ENCODE assay signal across 8 cellular contexts in the genomic region with DNA sequence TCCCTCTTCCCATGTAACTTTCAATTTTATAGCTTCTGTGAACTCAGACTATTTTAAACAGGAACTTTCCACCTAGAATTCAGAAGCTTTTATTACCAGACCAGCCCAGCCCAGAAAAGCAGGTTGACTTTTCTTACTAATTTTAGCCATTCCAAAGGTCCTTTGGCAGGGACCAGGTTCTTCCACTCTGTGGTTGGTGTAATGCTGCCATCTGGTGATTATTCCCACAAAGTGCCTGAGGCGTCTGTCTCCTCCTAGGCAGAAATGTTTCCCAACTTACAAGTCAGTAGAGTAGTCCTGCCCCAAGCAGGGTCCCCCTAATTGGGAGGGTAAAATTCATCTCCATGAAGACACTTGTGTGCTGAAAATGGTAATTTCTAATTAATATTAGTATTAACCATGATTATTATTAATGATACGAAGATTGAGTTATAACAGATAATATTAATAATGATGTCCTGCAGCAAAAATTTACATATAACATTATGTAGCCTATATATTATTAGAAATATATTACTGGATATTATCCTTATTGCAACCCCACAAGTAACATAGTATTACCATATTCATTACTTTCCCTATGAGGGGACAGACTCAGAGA. TPM values are rescaled to one million over a fixed set of nuclear protein-coding genes. Genes with fewer than 3 reads are reported as not detected.
A peak's percentile ranks its signal among the peaks of the same experiment; 100 is the strongest.
DNase-seq lines count a peak whose midpoint lies in the region; ATAC-seq, FAIRE-seq and TF ChIP-seq lines count a peak whose summit lies in the region.

No MANE protein-coding gene starts in this region.

- no peaks in the 10 kb centered on the region for H3K9me3 ChIP-seq in esophagus muscularis mucosa
- no peaks in the 10 kb centered on the region for H3K9me3 ChIP-seq in neural cell (ENCODE audit: low read length)
- no peaks in the 10 kb centered on the region for H3K9me3 ChIP-seq in CD8-positive, alpha-beta T cell (ENCODE audit: low read length)

- H4K20me1 ChIP-seq in neural cell (ENCODE audit: insufficient read depth) = no peaks in the 10 kb centered on the region

- peak; percentile 95 for TF ChIP-seq RAD21 in neural cell (conservative IDR thresholded peaks at IDR 0.05)

- no peaks in the 10 kb centered on the region for H3K4me1 ChIP-seq in esophagus muscularis mucosa
- H3K4me1 ChIP-seq in CD8-positive, alpha-beta T cell (ENCODE audit: insufficient read depth, low read length) = no peaks in the 10 kb centered on the region

- no peak overlapping the region for H3K4me2 ChIP-seq in neural cell (ENCODE audit: low read length)

- intact Hi-C loops in esophagus muscularis mucosa (cut with DNase I) = loop anchor here (5.0 kb wide), 2 partner anchors 192 to 497 kb away; no protein-coding TSS in a partner anchor
- intact Hi-C loops in CD8-positive, alpha-beta T cell (cut with DNase I, micrococcal nuclease) = no loop called here

- no peaks in the 10 kb centered on the region for H3K9me3 Mint-ChIP-seq in CD8-positive, alpha-beta T cell
- H3K9me3 Mint-ChIP-seq in activated naive CD4-positive, alpha-beta T cell treated with anti-CD3 and anti-CD28 coated beads, Interleukin-2, amount 50 U/mL, for 72 hours = no peaks in the 10 kb centered on the region

- no peaks in the 10 kb centered on the region for H3K36me3 ChIP-seq in esophagus muscularis mucosa
- no peaks in the 10 kb centered on the region for H3K36me3 ChIP-seq in neural cell (ENCODE audit: insufficient read depth, low read length)
- no peaks in the 10 kb centered on the region for H3K36me3 ChIP-seq in CD8-positive, alpha-beta T cell (ENCODE audit: insufficient read depth, low read length)

- no peaks in the 10 kb centered on the region for H3K79me2 ChIP-seq in neural cell (replicated peaks; ENCODE audit: insufficient read depth, low read length)

- POLR2A ChIA-PET in CD8-positive, alpha-beta T cell (lab: Charles Lee) = no interaction called here

- no peaks in the 10 kb centered on the region for H3K4me1 Mint-ChIP-seq in CD8-positive, alpha-beta T cell (ENCODE audit: low read depth)

- no peak overlapping the region for H3K27ac Mint-ChIP-seq in CD8-positive, alpha-beta T cell
- no peak overlapping the region for H3K27ac Mint-ChIP-seq in activated naive CD4-positive, alpha-beta T cell treated with anti-CD3 and anti-CD28 coated beads, Interleukin-2, amount 50 U/mL, for 72 hours

- no peak overlapping the region for H3K27ac ChIP-seq in esophagus muscularis mucosa (replicated peaks in 1 of 4)
- no peak overlapping the region for H3K27ac ChIP-seq in neural cell (ENCODE audit: low read length)
- no peak overlapping the region for H3K27ac ChIP-seq in CD8-positive, alpha-beta T cell (ENCODE audit: low read depth, low read length)

- TF ChIP-seq POLR2A in esophagus muscularis mucosa (IDR thresholded peaks at IDR 0.05; ENCODE audit: low read depth) = no peak

- no peak for FAIRE-seq in RCC 7860 (lab: Jason Lieb, UNC)

- WGBS in esophagus muscularis mucosa = 50% methylated on average over 2 of the region's 2 CpGs

- DNase-seq in Daoy (ENCODE audit: low read depth) (peak; percentile 72), LoVo (ENCODE audit: low spot score) (peak; percentile 82), RCC 7860 (ENCODE audit: low spot score) (peak; percentile 22), esophagus muscularis mucosa (ENCODE audit: extremely low spot score) (no peak)
- DNase-seq in CD8-positive, alpha-beta T cell = no peak
- no peak for DNase-seq in NK-92 treated with Interleukin-12 subunit alpha and Interleukin-12 subunit beta, amount 100 ng/mL, for 24 hours (lab: John Stamatoyannopoulos, UW)
- no peak for DNase-seq in activated naive CD4-positive, alpha-beta T cell treated with anti-CD3 and anti-CD28 coated beads, Interleukin-2, amount 50 U/mL, for 72 hours (ENCODE audit: low spot score in 2 of 2)

- TF ChIP-seq EP300 in esophagus muscularis mucosa (IDR thresholded peaks at IDR 0.05) (no peak), neural cell (conservative IDR thresholded peaks at IDR 0.05; ENCODE audit: poor library complexity, severe bottlenecking) (no peak)

- ATAC-seq in CD8-positive, alpha-beta T cell = no peak
- no peak for ATAC-seq in activated naive CD4-positive, alpha-beta T cell treated with anti-CD3 and anti-CD28 coated beads, Interleukin-2, amount 50 U/mL, for 72 hours

- no peaks in the 10 kb centered on the region for H3K27me3 ChIP-seq in esophagus muscularis mucosa
- no peaks in the 10 kb centered on the region for H3K27me3 ChIP-seq in neural cell (ENCODE audit: insufficient read depth, low read depth, low read length)
- H3K27me3 ChIP-seq in CD8-positive, alpha-beta T cell (ENCODE audit: insufficient read depth, low read length) = no peaks in the 10 kb centered on the region

- H3K9me2 ChIP-seq in neural cell (ENCODE audit: insufficient read depth, low read length) = no peaks in the 10 kb centered on the region

- H3K4me3 ChIP-seq in esophagus muscularis mucosa = no peak overlapping the region
- H3K4me3 ChIP-seq in neural cell (ENCODE audit: low read length) = no peak overlapping the region
- no peak overlapping the region for H3K4me3 ChIP-seq in CD8-positive, alpha-beta T cell (ENCODE audit: low read depth, low read length)

- H3K9ac ChIP-seq in neural cell (ENCODE audit: low read length) = no peak overlapping the region

- no peak overlapping the region for H2AFZ ChIP-seq in neural cell (ENCODE audit: low read depth, low read length)

- no peak overlapping the region for H3K4me3 Mint-ChIP-seq in CD8-positive, alpha-beta T cell

- no peaks in the 10 kb centered on the region for H3K36me3 Mint-ChIP-seq in CD8-positive, alpha-beta T cell
- no peaks in the 10 kb centered on the region for H3K36me3 Mint-ChIP-seq in activated naive CD4-positive, alpha-beta T cell treated with anti-CD3 and anti-CD28 coated beads, Interleukin-2, amount 50 U/mL, for 72 hours

- TF ChIP-seq CTCF in esophagus muscularis mucosa (IDR thresholded peaks at IDR 0.05) = peak; percentile 48 to 71 (median 63)
- TF ChIP-seq CTCF in neural cell (IDR thresholded peaks at IDR 0.05; ENCODE audit: poor library complexity, severe bottlenecking) = peak; percentile 90
- TF ChIP-seq CTCF in CD8-positive, alpha-beta T cell (IDR thresholded peaks at IDR 0.05) = no peak

- CTCF ChIA-PET in CD8-positive, alpha-beta T cell (lab: Charles Lee) = no interaction called here

- no peaks in the 10 kb centered on the region for H3F3A ChIP-seq in neural cell (ENCODE audit: insufficient read depth, low read length, poor library complexity, severe bottlenecking)

- no peaks in the 10 kb centered on the region for H3K27me3 Mint-ChIP-seq in CD8-positive, alpha-beta T cell (ENCODE audit: low read depth)

TF ChIP-seq in neural cell, 6 proteins besides CTCF, POLR2A, EP300 and RAD21:
- TF ChIP-seq, protein P1, sequence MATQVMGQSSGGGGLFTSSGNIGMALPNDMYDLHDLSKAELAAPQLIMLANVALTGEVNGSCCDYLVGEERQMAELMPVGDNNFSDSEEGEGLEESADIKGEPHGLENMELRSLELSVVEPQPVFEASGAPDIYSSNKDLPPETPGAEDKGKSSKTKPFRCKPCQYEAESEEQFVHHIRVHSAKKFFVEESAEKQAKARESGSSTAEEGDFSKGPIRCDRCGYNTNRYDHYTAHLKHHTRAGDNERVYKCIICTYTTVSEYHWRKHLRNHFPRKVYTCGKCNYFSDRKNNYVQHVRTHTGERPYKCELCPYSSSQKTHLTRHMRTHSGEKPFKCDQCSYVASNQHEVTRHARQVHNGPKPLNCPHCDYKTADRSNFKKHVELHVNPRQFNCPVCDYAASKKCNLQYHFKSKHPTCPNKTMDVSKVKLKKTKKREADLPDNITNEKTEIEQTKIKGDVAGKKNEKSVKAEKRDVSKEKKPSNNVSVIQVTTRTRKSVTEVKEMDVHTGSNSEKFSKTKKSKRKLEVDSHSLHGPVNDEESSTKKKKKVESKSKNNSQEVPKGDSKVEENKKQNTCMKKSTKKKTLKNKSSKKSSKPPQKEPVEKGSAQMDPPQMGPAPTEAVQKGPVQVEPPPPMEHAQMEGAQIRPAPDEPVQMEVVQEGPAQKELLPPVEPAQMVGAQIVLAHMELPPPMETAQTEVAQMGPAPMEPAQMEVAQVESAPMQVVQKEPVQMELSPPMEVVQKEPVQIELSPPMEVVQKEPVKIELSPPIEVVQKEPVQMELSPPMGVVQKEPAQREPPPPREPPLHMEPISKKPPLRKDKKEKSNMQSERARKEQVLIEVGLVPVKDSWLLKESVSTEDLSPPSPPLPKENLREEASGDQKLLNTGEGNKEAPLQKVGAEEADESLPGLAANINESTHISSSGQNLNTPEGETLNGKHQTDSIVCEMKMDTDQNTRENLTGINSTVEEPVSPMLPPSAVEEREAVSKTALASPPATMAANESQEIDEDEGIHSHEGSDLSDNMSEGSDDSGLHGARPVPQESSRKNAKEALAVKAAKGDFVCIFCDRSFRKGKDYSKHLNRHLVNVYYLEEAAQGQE (IDR thresholded peaks at IDR 0.05; ENCODE audit: borderline replicate concordance) = no peak
- TF ChIP-seq MXI1 (conservative IDR thresholded peaks at IDR 0.05; ENCODE audit: poor library complexity, severe bottlenecking) (no peak), SMC3 (conservative IDR thresholded peaks at IDR 0.05; ENCODE audit: poor library complexity) (peak; percentile 99), EZH2 (IDR thresholded peaks at IDR 0.05; ENCODE audit: borderline replicate concordance, insufficient read depth, low read length, poor library complexity, severe bottlenecking) (no peak)
TF ChIP-seq in neural cell: peak in this region for 1.

RNA-seq across cellular contexts. Expression of a gene that starts 53.0 kb away (rescaled TPM):
- total RNA-seq in Daoy (2014; rRNA removed; shearing (Covaris generic)) = not detected in 2 replicates
- not detected for total RNA-seq in esophagus muscularis mucosa
- 7.7 and 8.8 TPM in 2 replicates for polyA plus RNA-seq in neural cell
- polyA minus RNA-seq in neural cell = 3.2 and 3.9 TPM in 2 replicates
- total RNA-seq in CD8-positive, alpha-beta T cell = not detected
- not detected for total RNA-seq in activated naive CD4-positive, alpha-beta T cell treated with anti-CD3 and anti-CD28 coated beads, Interleukin-2, amount 50 U/mL, for 72 hours

Comparison
In these comparisons a context has a peak if more than half of its experiments do, and no peak if none do; other contexts are left out.
1. DNase-seq: peak in Daoy (single experiment), LoVo (single experiment) and RCC 7860 (single experiment); none in esophagus muscularis mucosa (single experiment), CD8-positive, alpha-beta T cell (0 of 7), NK-92 treated with Interleukin-12 subunit alpha and Interleukin-12 subunit beta, amount 100 ng/mL, for 24 hours (single experiment) and activated naive CD4-positive, alpha-beta T cell treated with anti-CD3 and anti-CD28 coated beads, Interleukin-2, amount 50 U/mL, for 72 hours (0 of 2).